44 cellular contexts compared by ENCODE assay signal in genomic region chr1:158689841-158690240, GRCh38. TPM values are rescaled to one million over a fixed set of nuclear protein-coding genes. Genes with fewer than 3 reads are reported as not detected.
"Had no signal": no experiment of that assay in that cellular context is flagged by ENCODE, and none has a peak within 500 bp of the region (broad histone marks: within the 10 kb centered on the region; RNA-seq: fewer than 3 reads in every experiment).

No MANE protein-coding gene starts in this region.

- H3K9me3 Mint-ChIP-seq: activated naive CD4-positive, alpha-beta T cell treated with anti-CD3 and anti-CD28 coated beads for 36 hours; activated naive CD4-positive, alpha-beta T cell treated with anti-CD3 and anti-CD28 coated beads, Interleukin-2, amount 10 ng/mL, durations not matched to agents 7 days and 5 days; activated naive CD4-positive, alpha-beta T cell treated with anti-CD3 and anti-CD28 coated beads, Interleukin-2, amount 50 U/mL, for 24 hours; activated naive CD4-positive, alpha-beta T cell treated with anti-CD3 and anti-CD28 coated beads, Interleukin-2, amount 50 U/mL, for 72 hours; activated T-cell treated with anti-CD3 and anti-CD28 coated beads, Interleukin-2, amount 50 U/mL, for 4 hours; activated T-cell treated with anti-CD3 and anti-CD28 coated beads, Interleukin-2, amount 50 U/mL, for 72 hours; activated T-helper 1 cell treated with anti-CD3 and anti-CD28 coated beads, Interleukin-12 subunit alpha, Interleukin-12 subunit beta, Interleukin-2, Interleukin-4 antibody, amounts not matched to agents 30 ng/mL and 10 ng/mL and 1 ng/mL, durations not matched to agents 14 hours and 24 hours and 36 hours; activated T-helper 17 cell treated with anti-CD3 and anti-CD28 coated beads, Interleukin-2, amount 50 U/mL, for 72 hours; central memory CD8-positive, alpha-beta T cell had no signal

- H3K4me1 Mint-ChIP-seq: activated naive CD4-positive, alpha-beta T cell treated with anti-CD3 and anti-CD28 coated beads, Interleukin-2, amount 10 ng/mL, durations not matched to agents 7 days and 5 days; activated naive CD4-positive, alpha-beta T cell treated with anti-CD3 and anti-CD28 coated beads, Interleukin-2, amount 50 U/mL, for 24 hours; activated naive CD8-positive, alpha-beta T cell treated with anti-CD3 and anti-CD28 coated beads for 36 hours; activated naive CD8-positive, alpha-beta T cell treated with anti-CD3 and anti-CD28 coated beads, Interleukin-2, amount 10 ng/mL, durations not matched to agents 7 days and 5 days; activated naive CD8-positive, alpha-beta T cell treated with anti-CD3 and anti-CD28 coated beads, Interleukin-2, amount 50 U/mL, for 24 hours; activated T-helper 17 cell treated with anti-CD3 and anti-CD28 coated beads, Interleukin-2, amount 50 U/mL, for 72 hours; brain; central memory CD8-positive, alpha-beta T cell had no signal

- H3K4me3 Mint-ChIP-seq: activated naive CD4-positive, alpha-beta T cell treated with anti-CD3 and anti-CD28 coated beads for 36 hours; activated naive CD4-positive, alpha-beta T cell treated with anti-CD3 and anti-CD28 coated beads, Interleukin-2, amount 10 ng/mL, durations not matched to agents 7 days and 5 days; activated naive CD4-positive, alpha-beta T cell treated with anti-CD3 and anti-CD28 coated beads, Interleukin-2, amount 50 U/mL, for 24 hours; activated naive CD8-positive, alpha-beta T cell; activated naive CD8-positive, alpha-beta T cell treated with anti-CD3 and anti-CD28 coated beads for 36 hours; activated naive CD8-positive, alpha-beta T cell treated with anti-CD3 and anti-CD28 coated beads, Interleukin-2, amount 10 ng/mL, durations not matched to agents 7 days and 5 days; activated naive CD8-positive, alpha-beta T cell treated with anti-CD3 and anti-CD28 coated beads, Interleukin-2, amount 50 U/mL, for 24 hours; activated T-cell treated with anti-CD3 and anti-CD28 coated beads, Interleukin-2, amount 50 U/mL, for 24 hours; activated T-cell treated with anti-CD3 and anti-CD28 coated beads, Interleukin-2, amount 50 U/mL, for 4 hours; activated T-cell treated with anti-CD3 and anti-CD28 coated beads, Interleukin-2, amount 50 U/mL, for 72 hours; activated T-helper 1 cell treated with anti-CD3 and anti-CD28 coated beads, Interleukin-12 subunit alpha, Interleukin-12 subunit beta, Interleukin-2, Interleukin-4 antibody, amounts not matched to agents 30 ng/mL and 10 ng/mL and 1 ng/mL, durations not matched to agents 14 hours and 24 hours and 36 hours; activated T-helper 17 cell treated with anti-CD3 and anti-CD28 coated beads, Interleukin-2, amount 50 U/mL, for 72 hours; brain; central memory CD8-positive, alpha-beta T cell had no signal

- H3K27ac ChIP-seq: adrenal gland, ascending aorta, body of pancreas, brain microvascular endothelial cell, breast epithelium, cardiac muscle cell had no signal

- FAIRE-seq: bronchial epithelial cell had no signal

- H3K36me3 ChIP-seq: adrenal gland, ascending aorta, brain microvascular endothelial cell, breast epithelium, cardiac muscle cell had no signal

- DNase-seq: activated effector memory CD4-positive, alpha-beta T cell treated with anti-CD3 and anti-CD28 coated beads, Interleukin-2, amount 50 U/mL, for 16 hours; activated effector memory CD4-positive, alpha-beta T cell treated with Interleukin-2 at 50 U/mL for 16 hours; activated gamma-delta T cell; activated gamma-delta T cell treated with Interleukin-2 at 50 U/mL for 16 hours; activated naive CD4-positive, alpha-beta T cell; activated naive CD4-positive, alpha-beta T cell treated with anti-CD3 and anti-CD28 coated beads for 36 hours; activated naive CD4-positive, alpha-beta T cell treated with anti-CD3 and anti-CD28 coated beads, Interleukin-2, amount 10 ng/mL, durations not matched to agents 7 days and 5 days; activated naive CD4-positive, alpha-beta T cell treated with anti-CD3 and anti-CD28 coated beads, Interleukin-2, amount 50 U/mL, for 16 hours; activated naive CD4-positive, alpha-beta T cell treated with Interleukin-2 at 50 U/mL for 16 hours; activated naive CD8-positive, alpha-beta T cell treated with anti-CD3 and anti-CD28 coated beads for 36 hours; activated naive CD8-positive, alpha-beta T cell treated with anti-CD3 and anti-CD28 coated beads, Interleukin-2, amount 10 ng/mL, durations not matched to agents 7 days and 5 days; activated naive CD8-positive, alpha-beta T cell treated with anti-CD3 and anti-CD28 coated beads, Interleukin-2, amount 50 U/mL, for 24 hours; activated T-cell treated with anti-CD3 and anti-CD28 coated beads, Interleukin-2, amount 50 U/mL, for 1 hour; activated T-cell treated with anti-CD3 and anti-CD28 coated beads, Interleukin-2, amount 50 U/mL, for 24 hours; activated T-cell treated with anti-CD3 and anti-CD28 coated beads, Interleukin-2, amount 50 U/mL, for 4 hours; activated T-cell treated with anti-CD3 and anti-CD28 coated beads, Interleukin-2, amount 50 U/mL, for 48 hours; activated T-cell treated with anti-CD3 and anti-CD28 coated beads, Interleukin-2, amount 50 U/mL, for 72 hours; adrenal gland; amniotic stem cell; amygdala; anterior cingulate cortex; aorta; body of pancreas; brain microvascular endothelial cell; caudate nucleus; central memory CD4-positive, alpha-beta T cell; cerebellar nuclear complex had no signal

- ATAC-seq: activated naive CD4-positive, alpha-beta T cell treated with anti-CD3 and anti-CD28 coated beads, Interleukin-2, amount 50 U/mL, for 72 hours; activated naive CD8-positive, alpha-beta T cell treated with anti-CD3 and anti-CD28 coated beads, Interleukin-2, amount 50 U/mL, for 24 hours; activated T-cell treated with anti-CD3 and anti-CD28 coated beads, Interleukin-2, amount 50 U/mL, for 4 hours; activated T-cell treated with anti-CD3 and anti-CD28 coated beads, Interleukin-2, amount 50 U/mL, for 72 hours; activated T-helper 17 cell treated with anti-CD3 and anti-CD28 coated beads, Interleukin-2, amount 50 U/mL, for 72 hours; body of pancreas had no signal

- H3K9me3 ChIP-seq: adrenal gland, ascending aorta, body of pancreas, breast epithelium had no signal

- H3K36me3 Mint-ChIP-seq: activated naive CD4-positive, alpha-beta T cell treated with anti-CD3 and anti-CD28 coated beads, Interleukin-2, amount 10 ng/mL, durations not matched to agents 7 days and 5 days; activated naive CD4-positive, alpha-beta T cell treated with anti-CD3 and anti-CD28 coated beads, Interleukin-2, amount 50 U/mL, for 24 hours; activated naive CD4-positive, alpha-beta T cell treated with anti-CD3 and anti-CD28 coated beads, Interleukin-2, amount 50 U/mL, for 72 hours; activated naive CD8-positive, alpha-beta T cell; activated naive CD8-positive, alpha-beta T cell treated with anti-CD3 and anti-CD28 coated beads for 36 hours; activated naive CD8-positive, alpha-beta T cell treated with anti-CD3 and anti-CD28 coated beads, Interleukin-2, amount 10 ng/mL, durations not matched to agents 7 days and 5 days; brain had no signal

- H3K27me3 Mint-ChIP-seq: activated naive CD4-positive, alpha-beta T cell treated with anti-CD3 and anti-CD28 coated beads, Interleukin-2, amount 10 ng/mL, durations not matched to agents 7 days and 5 days had no signal

- H3K4me1 ChIP-seq: adrenal gland, ascending aorta, body of pancreas, breast epithelium had no signal

- H3K27ac Mint-ChIP-seq: activated naive CD4-positive, alpha-beta T cell treated with anti-CD3 and anti-CD28 coated beads for 36 hours; activated naive CD4-positive, alpha-beta T cell treated with anti-CD3 and anti-CD28 coated beads, Interleukin-2, amount 10 ng/mL, durations not matched to agents 7 days and 5 days; activated naive CD4-positive, alpha-beta T cell treated with anti-CD3 and anti-CD28 coated beads, Interleukin-2, amount 50 U/mL, for 24 hours; activated naive CD4-positive, alpha-beta T cell treated with anti-CD3 and anti-CD28 coated beads, Interleukin-2, amount 50 U/mL, for 72 hours; activated naive CD8-positive, alpha-beta T cell; activated naive CD8-positive, alpha-beta T cell treated with anti-CD3 and anti-CD28 coated beads for 36 hours; activated naive CD8-positive, alpha-beta T cell treated with anti-CD3 and anti-CD28 coated beads, Interleukin-2, amount 10 ng/mL, durations not matched to agents 7 days and 5 days; activated naive CD8-positive, alpha-beta T cell treated with anti-CD3 and anti-CD28 coated beads, Interleukin-2, amount 50 U/mL, for 24 hours; activated T-cell treated with anti-CD3 and anti-CD28 coated beads, Interleukin-2, amount 50 U/mL, for 24 hours; activated T-cell treated with anti-CD3 and anti-CD28 coated beads, Interleukin-2, amount 50 U/mL, for 72 hours; activated T-helper 1 cell treated with anti-CD3 and anti-CD28 coated beads, Interleukin-12 subunit alpha, Interleukin-12 subunit beta, Interleukin-2, Interleukin-4 antibody, amounts not matched to agents 30 ng/mL and 10 ng/mL and 1 ng/mL, durations not matched to agents 14 hours and 24 hours and 36 hours; activated T-helper 17 cell treated with anti-CD3 and anti-CD28 coated beads, Interleukin-2, amount 50 U/mL, for 72 hours; activated T-helper 2 cell treated with anti-CD3 and anti-CD28 coated beads, Interferon-gamma antibody, Interleukin-2, Interleukin-4, amounts not matched to agents 10 μg/mL and 5 μg/mL and 100 μg/mL, durations not matched to agents 14 hours and 24 hours and 36 hours; brain had no signal

- H3K27me3 ChIP-seq: adrenal gland, ascending aorta, body of pancreas, brain microvascular endothelial cell, breast epithelium, cardiac muscle cell had no signal

- H3K4me3 ChIP-seq: adrenal gland, ascending aorta, body of pancreas, breast epithelium, cardiac muscle cell had no signal

RNA-seq across cellular contexts. Expression of gene SPTA1, which starts 3.3 kb away (rescaled TPM):
- total RNA-seq: activated naive CD4-positive, alpha-beta T cell treated with anti-CD3 and anti-CD28 coated beads for 36 hours; activated naive CD8-positive, alpha-beta T cell treated with anti-CD3 and anti-CD28 coated beads for 36 hours; activated naive CD8-positive, alpha-beta T cell treated with anti-CD3 and anti-CD28 coated beads, Interleukin-2, amount 10 ng/mL, durations not matched to agents 7 days and 5 days; activated T-cell treated with anti-CD3 and anti-CD28 coated beads, Interleukin-2, amount 50 U/mL, for 72 hours; activated T-helper 1 cell treated with anti-CD3 and anti-CD28 coated beads, Interleukin-12 subunit alpha, Interleukin-12 subunit beta, Interleukin-2, Interleukin-4 antibody, amounts not matched to agents 30 ng/mL and 10 ng/mL and 1 ng/mL, durations not matched to agents 14 hours and 24 hours and 36 hours; ascending aorta; body of pancreas; bronchial epithelial cell; chondrocyte had no signal
- polyA plus RNA-seq: aorta had no signal

RNA-seq across cellular contexts. Expression of gene OR6K2, which starts 10.6 kb away (rescaled TPM):
- total RNA-seq: activated naive CD4-positive, alpha-beta T cell treated with anti-CD3 and anti-CD28 coated beads for 36 hours; activated naive CD4-positive, alpha-beta T cell treated with anti-CD3 and anti-CD28 coated beads, Interleukin-2, amount 50 U/mL, for 72 hours; activated naive CD8-positive, alpha-beta T cell treated with anti-CD3 and anti-CD28 coated beads for 36 hours; activated naive CD8-positive, alpha-beta T cell treated with anti-CD3 and anti-CD28 coated beads, Interleukin-2, amount 10 ng/mL, durations not matched to agents 7 days and 5 days; activated T-cell treated with anti-CD3 and anti-CD28 coated beads, Interleukin-2, amount 50 U/mL, for 4 hours; activated T-cell treated with anti-CD3 and anti-CD28 coated beads, Interleukin-2, amount 50 U/mL, for 72 hours; activated T-helper 1 cell treated with anti-CD3 and anti-CD28 coated beads, Interleukin-12 subunit alpha, Interleukin-12 subunit beta, Interleukin-2, Interleukin-4 antibody, amounts not matched to agents 30 ng/mL and 10 ng/mL and 1 ng/mL, durations not matched to agents 14 hours and 24 hours and 36 hours; activated T-helper 17 cell treated with anti-CD3 and anti-CD28 coated beads, Interleukin-2, amount 50 U/mL, for 72 hours; activated T-helper 2 cell treated with anti-CD3 and anti-CD28 coated beads, Interferon-gamma antibody, Interleukin-2, Interleukin-4, amounts not matched to agents 10 μg/mL and 5 μg/mL and 100 μg/mL, durations not matched to agents 14 hours and 24 hours and 36 hours; adrenal gland; aorta; ascending aorta; astrocyte; body of pancreas; breast epithelium; bronchial epithelial cell; cardiac muscle cell; cardiac septum; cerebellum; chondrocyte had no signal
- polyA plus RNA-seq: adipose tissue, adrenal gland, aorta, cardiac muscle cell had no signal

RNA-seq across cellular contexts. Expression of gene OR6K3, which starts 30.7 kb away (rescaled TPM):
- total RNA-seq: activated naive CD4-positive, alpha-beta T cell treated with anti-CD3 and anti-CD28 coated beads for 36 hours; activated naive CD4-positive, alpha-beta T cell treated with anti-CD3 and anti-CD28 coated beads, Interleukin-2, amount 50 U/mL, for 72 hours; activated naive CD8-positive, alpha-beta T cell treated with anti-CD3 and anti-CD28 coated beads for 36 hours; activated naive CD8-positive, alpha-beta T cell treated with anti-CD3 and anti-CD28 coated beads, Interleukin-2, amount 10 ng/mL, durations not matched to agents 7 days and 5 days; activated T-cell treated with anti-CD3 and anti-CD28 coated beads, Interleukin-2, amount 50 U/mL, for 4 hours; activated T-cell treated with anti-CD3 and anti-CD28 coated beads, Interleukin-2, amount 50 U/mL, for 72 hours; activated T-helper 1 cell treated with anti-CD3 and anti-CD28 coated beads, Interleukin-12 subunit alpha, Interleukin-12 subunit beta, Interleukin-2, Interleukin-4 antibody, amounts not matched to agents 30 ng/mL and 10 ng/mL and 1 ng/mL, durations not matched to agents 14 hours and 24 hours and 36 hours; activated T-helper 17 cell treated with anti-CD3 and anti-CD28 coated beads, Interleukin-2, amount 50 U/mL, for 72 hours; activated T-helper 2 cell treated with anti-CD3 and anti-CD28 coated beads, Interferon-gamma antibody, Interleukin-2, Interleukin-4, amounts not matched to agents 10 μg/mL and 5 μg/mL and 100 μg/mL, durations not matched to agents 14 hours and 24 hours and 36 hours; adrenal gland; aorta; ascending aorta; astrocyte; body of pancreas; breast epithelium; bronchial epithelial cell; cardiac muscle cell; cardiac septum; cerebellum; chondrocyte had no signal
- polyA plus RNA-seq: adipose tissue, aorta, cardiac muscle cell had no signal
